ENCODE assay signal across 1 cellular context in the genomic region with DNA sequence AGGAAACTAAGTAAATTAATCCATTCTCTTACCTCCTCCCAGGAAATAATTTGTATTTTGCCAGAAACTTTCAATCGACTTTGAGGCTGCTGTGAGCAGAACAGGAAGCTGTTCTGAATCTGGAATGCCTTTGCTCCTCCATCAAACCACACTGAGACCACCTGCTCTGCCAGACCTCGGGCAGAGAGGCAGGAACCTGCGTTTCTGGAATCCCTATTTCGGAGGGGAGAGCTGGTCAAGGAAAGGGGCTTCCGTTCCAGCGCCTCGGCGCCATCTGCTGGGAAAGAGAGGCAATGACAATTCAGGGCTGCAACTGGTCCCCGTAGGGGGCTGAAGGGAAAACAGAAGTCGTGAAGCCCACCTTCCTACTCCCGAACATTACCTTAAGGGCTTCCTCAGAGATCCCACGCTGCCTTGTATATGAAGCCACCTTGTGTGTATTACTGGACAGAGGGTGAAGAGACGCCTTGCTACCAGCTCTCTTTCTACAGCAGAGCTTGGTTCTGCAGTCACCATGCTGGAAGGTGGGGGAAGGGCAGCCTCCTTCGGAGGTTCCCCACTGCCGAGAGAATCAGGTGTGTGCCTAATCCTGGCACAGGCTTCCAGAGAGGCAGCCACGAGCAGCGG.
A peak's percentile ranks its signal among the peaks of the same experiment; 100 is the strongest.
TF ChIP-seq lines count a peak whose summit lies in the region.

No MANE protein-coding gene starts in this region.

TF ChIP-seq in HEK293, 187 proteins besides CTCF, POLR2A, EP300 and RAD21 (continued from another document and continues in another):
- TF ChIP-seq, protein P1, sequence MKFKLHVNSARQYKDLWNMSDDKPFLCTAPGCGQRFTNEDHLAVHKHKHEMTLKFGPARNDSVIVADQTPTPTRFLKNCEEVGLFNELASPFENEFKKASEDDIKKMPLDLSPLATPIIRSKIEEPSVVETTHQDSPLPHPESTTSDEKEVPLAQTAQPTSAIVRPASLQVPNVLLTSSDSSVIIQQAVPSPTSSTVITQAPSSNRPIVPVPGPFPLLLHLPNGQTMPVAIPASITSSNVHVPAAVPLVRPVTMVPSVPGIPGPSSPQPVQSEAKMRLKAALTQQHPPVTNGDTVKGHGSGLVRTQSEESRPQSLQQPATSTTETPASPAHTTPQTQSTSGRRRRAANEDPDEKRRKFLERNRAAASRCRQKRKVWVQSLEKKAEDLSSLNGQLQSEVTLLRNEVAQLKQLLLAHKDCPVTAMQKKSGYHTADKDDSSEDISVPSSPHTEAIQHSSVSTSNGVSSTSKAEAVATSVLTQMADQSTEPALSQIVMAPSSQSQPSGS (tag by site-specific recombination; IDR thresholded peaks at IDR 0.05; ENCODE audit: low read depth), result no peak
- TF ChIP-seq EGR2 (tag by site-specific recombination; IDR thresholded peaks at IDR 0.05; ENCODE audit: low read depth) (no peak), ZNF335 (tag by site-specific recombination; conservative IDR thresholded peaks at IDR 0.05) (peak; percentile 94), ZNF394 (tag by site-specific recombination; IDR thresholded peaks at IDR 0.05; ENCODE audit: borderline replicate concordance) (0 out of 2 replicates have a peak, but pooled peaks have one; percentile 16), ZNF621 (tag by site-specific recombination; IDR thresholded peaks at IDR 0.05) (no peak), ZNF768 (tag by site-specific recombination; IDR thresholded peaks at IDR 0.05) (no peak), ZSCAN23 (tag by site-specific recombination; IDR thresholded peaks at IDR 0.05) (no peak), BCL11A (tag by site-specific recombination; IDR thresholded peaks at IDR 0.05; ENCODE audit: low read depth) (no peak), ZNF707 (tag by site-specific recombination; IDR thresholded peaks at IDR 0.05) (no peak), ZXDB (tag by site-specific recombination; IDR thresholded peaks at IDR 0.05) (no peak), ZSCAN30 (tag by site-specific recombination; IDR thresholded peaks at IDR 0.05) (0 out of 2 replicates have a peak, but pooled peaks have one; percentile 25), ZNF354C (tag by site-specific recombination; IDR thresholded peaks at IDR 0.05; ENCODE audit: borderline replicate concordance, low read depth) (no peak), ZFP3 (tag by site-specific recombination; IDR thresholded peaks at IDR 0.05; ENCODE audit: low read depth) (no peak), ZNF677 (tag by site-specific recombination; IDR thresholded peaks at IDR 0.05) (no peak), ZNF658 (tag by site-specific recombination; IDR thresholded peaks at IDR 0.05) (no peak), ZNF416 (tag by site-specific recombination; IDR thresholded peaks at IDR 0.05) (no peak), TRIM28 (IDR thresholded peaks at IDR 0.05; ENCODE audit: borderline replicate concordance, low read length) (peak; percentile 75; the same call in 1 of the 2 replicates), ZNF202 (tag by site-specific recombination; IDR thresholded peaks at IDR 0.05; ENCODE audit: borderline replicate concordance) (no peak), PRDM1 (tag by site-specific recombination; IDR thresholded peaks at IDR 0.05) (no peak), GLI4 (tag by site-specific recombination; IDR thresholded peaks at IDR 0.05) (no peak), SETDB1 (IDR thresholded peaks at IDR 0.05; ENCODE audit: insufficient read length, low read length) (no peak), ZNF555 (tag by site-specific recombination; conservative IDR thresholded peaks at IDR 0.05) (no peak), HOXA7 (CRISPR knock-in tag; IDR thresholded peaks at IDR 0.05; ENCODE audit: borderline replicate concordance) (no peak), YY1 (tag by site-specific recombination; IDR thresholded peaks at IDR 0.05) (no peak), ZNF184 (tag by site-specific recombination; IDR thresholded peaks at IDR 0.05) (no peak), ZIC2 (tag by site-specific recombination; IDR thresholded peaks at IDR 0.05) (peak; percentile 25), YY2 (tag by site-specific recombination; IDR thresholded peaks at IDR 0.05) (no peak), ZSCAN16 (tag by site-specific recombination; IDR thresholded peaks at IDR 0.05) (no peak), ZNF302 (tag by site-specific recombination; IDR thresholded peaks at IDR 0.05; ENCODE audit: low read depth) (no peak), ZNF561 (tag by site-specific recombination; IDR thresholded peaks at IDR 0.05; ENCODE audit: borderline replicate concordance) (peak; percentile 48), ZNF792 (tag by site-specific recombination; IDR thresholded peaks at IDR 0.05) (no peak), IKZF3 (tag by site-specific recombination; IDR thresholded peaks at IDR 0.05) (peak; percentile 59), ZBTB8A (tag by site-specific recombination; IDR thresholded peaks at IDR 0.05) (peak; percentile 18; the same call in 1 of the 2 replicates), ZNF529 (tag by site-specific recombination; IDR thresholded peaks at IDR 0.05; ENCODE audit: insufficient replicate concordance) (no peak), SP3 (tag by site-specific recombination; IDR thresholded peaks at IDR 0.05) (no peak), ZNF266 (tag by site-specific recombination; IDR thresholded peaks at IDR 0.05; ENCODE audit: low read depth) (no peak), HOXD13 (CRISPR knock-in tag; IDR thresholded peaks at IDR 0.05; ENCODE audit: borderline replicate concordance) (no peak), ZBTB1 (tag by site-specific recombination; IDR thresholded peaks at IDR 0.05) (no peak)
- TF ChIP-seq, protein P2, sequence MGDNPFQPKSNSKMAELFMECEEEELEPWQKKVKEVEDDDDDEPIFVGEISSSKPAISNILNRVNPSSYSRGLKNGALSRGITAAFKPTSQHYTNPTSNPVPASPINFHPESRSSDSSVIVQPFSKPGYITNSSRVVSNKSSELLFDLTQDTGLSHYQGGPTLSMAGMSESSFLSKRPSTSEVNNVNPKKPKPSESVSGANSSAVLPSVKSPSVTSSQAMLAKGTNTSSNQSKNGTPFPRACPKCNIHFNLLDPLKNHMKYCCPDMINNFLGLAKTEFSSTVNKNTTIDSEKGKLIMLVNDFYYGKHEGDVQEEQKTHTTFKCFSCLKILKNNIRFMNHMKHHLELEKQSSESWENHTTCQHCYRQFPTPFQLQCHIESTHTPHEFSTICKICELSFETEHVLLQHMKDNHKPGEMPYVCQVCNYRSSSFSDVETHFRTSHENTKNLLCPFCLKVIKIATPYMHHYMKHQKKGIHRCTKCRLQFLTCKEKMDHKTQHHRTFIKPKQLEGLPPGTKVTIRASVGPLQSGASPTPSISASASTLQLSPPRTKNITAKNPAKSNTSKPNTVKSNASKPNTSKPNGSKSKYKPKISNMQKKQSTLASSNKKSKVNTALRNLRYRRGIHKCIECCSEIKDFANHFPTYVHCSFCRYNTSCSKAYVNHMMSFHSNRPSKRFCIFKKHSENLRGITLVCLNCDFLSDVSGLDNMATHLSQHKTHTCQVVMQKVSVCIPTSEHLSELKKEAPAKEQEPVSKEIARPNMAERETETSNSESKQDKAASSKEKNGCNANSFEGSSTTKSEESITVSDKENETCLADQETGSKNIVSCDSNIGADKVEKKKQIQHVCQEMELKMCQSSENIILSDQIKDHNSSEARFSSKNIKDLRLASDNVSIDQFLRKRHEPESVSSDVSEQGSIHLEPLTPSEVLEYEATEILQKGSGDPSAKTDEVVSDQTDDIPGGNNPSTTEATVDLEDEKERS (tag by site-specific recombination; IDR thresholded peaks at IDR 0.05), result no peak
- TF ChIP-seq, protein P3, sequence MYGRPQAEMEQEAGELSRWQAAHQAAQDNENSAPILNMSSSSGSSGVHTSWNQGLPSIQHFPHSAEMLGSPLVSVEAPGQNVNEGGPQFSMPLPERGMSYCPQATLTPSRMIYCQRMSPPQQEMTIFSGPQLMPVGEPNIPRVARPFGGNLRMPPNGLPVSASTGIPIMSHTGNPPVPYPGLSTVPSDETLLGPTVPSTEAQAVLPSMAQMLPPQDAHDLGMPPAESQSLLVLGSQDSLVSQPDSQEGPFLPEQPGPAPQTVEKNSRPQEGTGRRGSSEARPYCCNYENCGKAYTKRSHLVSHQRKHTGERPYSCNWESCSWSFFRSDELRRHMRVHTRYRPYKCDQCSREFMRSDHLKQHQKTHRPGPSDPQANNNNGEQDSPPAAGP (tag by site-specific recombination; IDR thresholded peaks at IDR 0.05), result no peak
- TF ChIP-seq, protein P4, sequence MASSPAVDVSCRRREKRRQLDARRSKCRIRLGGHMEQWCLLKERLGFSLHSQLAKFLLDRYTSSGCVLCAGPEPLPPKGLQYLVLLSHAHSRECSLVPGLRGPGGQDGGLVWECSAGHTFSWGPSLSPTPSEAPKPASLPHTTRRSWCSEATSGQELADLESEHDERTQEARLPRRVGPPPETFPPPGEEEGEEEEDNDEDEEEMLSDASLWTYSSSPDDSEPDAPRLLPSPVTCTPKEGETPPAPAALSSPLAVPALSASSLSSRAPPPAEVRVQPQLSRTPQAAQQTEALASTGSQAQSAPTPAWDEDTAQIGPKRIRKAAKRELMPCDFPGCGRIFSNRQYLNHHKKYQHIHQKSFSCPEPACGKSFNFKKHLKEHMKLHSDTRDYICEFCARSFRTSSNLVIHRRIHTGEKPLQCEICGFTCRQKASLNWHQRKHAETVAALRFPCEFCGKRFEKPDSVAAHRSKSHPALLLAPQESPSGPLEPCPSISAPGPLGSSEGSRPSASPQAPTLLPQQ (tag by site-specific recombination; IDR thresholded peaks at IDR 0.05), result no peak
- TF ChIP-seq, protein P5, sequence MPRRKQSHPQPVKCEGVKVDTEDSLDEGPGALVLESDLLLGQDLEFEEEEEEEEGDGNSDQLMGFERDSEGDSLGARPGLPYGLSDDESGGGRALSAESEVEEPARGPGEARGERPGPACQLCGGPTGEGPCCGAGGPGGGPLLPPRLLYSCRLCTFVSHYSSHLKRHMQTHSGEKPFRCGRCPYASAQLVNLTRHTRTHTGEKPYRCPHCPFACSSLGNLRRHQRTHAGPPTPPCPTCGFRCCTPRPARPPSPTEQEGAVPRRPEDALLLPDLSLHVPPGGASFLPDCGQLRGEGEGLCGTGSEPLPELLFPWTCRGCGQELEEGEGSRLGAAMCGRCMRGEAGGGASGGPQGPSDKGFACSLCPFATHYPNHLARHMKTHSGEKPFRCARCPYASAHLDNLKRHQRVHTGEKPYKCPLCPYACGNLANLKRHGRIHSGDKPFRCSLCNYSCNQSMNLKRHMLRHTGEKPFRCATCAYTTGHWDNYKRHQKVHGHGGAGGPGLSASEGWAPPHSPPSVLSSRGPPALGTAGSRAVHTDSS (tag by site-specific recombination; IDR thresholded peaks at IDR 0.05), result no peak
- TF ChIP-seq, protein P6, sequence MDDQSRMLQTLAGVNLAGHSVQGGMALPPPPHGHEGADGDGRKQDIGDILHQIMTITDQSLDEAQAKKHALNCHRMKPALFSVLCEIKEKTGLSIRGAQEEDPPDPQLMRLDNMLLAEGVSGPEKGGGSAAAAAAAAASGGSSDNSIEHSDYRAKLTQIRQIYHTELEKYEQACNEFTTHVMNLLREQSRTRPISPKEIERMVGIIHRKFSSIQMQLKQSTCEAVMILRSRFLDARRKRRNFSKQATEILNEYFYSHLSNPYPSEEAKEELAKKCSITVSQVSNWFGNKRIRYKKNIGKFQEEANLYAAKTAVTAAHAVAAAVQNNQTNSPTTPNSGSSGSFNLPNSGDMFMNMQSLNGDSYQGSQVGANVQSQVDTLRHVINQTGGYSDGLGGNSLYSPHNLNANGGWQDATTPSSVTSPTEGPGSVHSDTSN (CRISPR knock-in tag; IDR thresholded peaks at IDR 0.05), result no peak
- TF ChIP-seq, protein P7, sequence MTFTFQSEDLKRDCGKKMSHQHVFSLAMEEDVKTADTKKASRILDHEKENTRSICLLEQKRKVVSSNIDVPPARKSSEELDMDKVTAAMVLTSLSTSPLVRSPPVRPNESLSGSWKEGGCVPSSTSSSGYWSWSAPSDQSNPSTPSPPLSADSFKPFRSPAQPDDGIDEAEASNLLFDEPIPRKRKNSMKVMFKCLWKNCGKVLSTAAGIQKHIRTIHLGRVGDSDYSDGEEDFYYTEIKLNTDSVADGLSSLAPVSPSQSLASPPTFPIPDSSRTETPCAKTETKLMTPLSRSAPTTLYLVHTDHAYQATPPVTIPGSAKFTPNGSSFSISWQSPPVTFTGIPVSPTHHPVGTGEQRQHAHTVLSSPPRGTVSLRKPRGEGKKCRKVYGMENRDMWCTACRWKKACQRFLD (tag by site-specific recombination; IDR thresholded peaks at IDR 0.05), result no peak
- TF ChIP-seq, protein P8, sequence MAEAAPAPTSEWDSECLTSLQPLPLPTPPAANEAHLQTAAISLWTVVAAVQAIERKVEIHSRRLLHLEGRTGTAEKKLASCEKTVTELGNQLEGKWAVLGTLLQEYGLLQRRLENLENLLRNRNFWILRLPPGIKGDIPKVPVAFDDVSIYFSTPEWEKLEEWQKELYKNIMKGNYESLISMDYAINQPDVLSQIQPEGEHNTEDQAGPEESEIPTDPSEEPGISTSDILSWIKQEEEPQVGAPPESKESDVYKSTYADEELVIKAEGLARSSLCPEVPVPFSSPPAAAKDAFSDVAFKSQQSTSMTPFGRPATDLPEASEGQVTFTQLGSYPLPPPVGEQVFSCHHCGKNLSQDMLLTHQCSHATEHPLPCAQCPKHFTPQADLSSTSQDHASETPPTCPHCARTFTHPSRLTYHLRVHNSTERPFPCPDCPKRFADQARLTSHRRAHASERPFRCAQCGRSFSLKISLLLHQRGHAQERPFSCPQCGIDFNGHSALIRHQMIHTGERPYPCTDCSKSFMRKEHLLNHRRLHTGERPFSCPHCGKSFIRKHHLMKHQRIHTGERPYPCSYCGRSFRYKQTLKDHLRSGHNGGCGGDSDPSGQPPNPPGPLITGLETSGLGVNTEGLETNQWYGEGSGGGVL (tag by site-specific recombination; IDR thresholded peaks at IDR 0.05), result no peak
- TF ChIP-seq, protein P9, sequence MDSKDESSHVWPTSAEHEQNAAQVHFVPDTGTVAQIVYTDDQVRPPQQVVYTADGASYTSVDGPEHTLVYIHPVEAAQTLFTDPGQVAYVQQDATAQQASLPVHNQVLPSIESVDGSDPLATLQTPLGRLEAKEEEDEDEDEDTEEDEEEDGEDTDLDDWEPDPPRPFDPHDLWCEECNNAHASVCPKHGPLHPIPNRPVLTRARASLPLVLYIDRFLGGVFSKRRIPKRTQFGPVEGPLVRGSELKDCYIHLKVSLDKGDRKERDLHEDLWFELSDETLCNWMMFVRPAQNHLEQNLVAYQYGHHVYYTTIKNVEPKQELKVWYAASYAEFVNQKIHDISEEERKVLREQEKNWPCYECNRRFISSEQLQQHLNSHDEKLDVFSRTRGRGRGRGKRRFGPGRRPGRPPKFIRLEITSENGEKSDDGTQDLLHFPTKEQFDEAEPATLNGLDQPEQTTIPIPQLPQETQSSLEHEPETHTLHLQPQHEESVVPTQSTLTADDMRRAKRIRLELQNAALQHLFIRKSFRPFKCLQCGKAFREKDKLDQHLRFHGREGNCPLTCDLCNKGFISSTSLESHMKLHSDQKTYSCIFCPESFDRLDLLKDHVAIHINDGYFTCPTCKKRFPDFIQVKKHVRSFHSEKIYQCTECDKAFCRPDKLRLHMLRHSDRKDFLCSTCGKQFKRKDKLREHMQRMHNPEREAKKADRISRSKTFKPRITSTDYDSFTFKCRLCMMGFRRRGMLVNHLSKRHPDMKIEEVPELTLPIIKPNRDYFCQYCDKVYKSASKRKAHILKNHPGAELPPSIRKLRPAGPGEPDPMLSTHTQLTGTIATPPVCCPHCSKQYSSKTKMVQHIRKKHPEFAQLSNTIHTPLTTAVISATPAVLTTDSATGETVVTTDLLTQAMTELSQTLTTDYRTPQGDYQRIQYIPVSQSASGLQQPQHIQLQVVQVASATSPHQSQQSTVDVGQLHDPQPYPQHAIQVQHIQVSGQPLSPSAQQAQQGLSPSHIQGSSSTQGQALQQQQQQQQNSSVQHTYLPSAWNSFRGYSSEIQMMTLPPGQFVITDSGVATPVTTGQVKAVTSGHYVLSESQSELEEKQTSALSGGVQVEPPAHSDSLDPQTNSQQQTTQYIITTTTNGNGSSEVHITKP (tag by site-specific recombination; IDR thresholded peaks at IDR 0.05), result peak; percentile 35; the same call in 1 of the 2 replicates
